In the genomic region with DNA sequence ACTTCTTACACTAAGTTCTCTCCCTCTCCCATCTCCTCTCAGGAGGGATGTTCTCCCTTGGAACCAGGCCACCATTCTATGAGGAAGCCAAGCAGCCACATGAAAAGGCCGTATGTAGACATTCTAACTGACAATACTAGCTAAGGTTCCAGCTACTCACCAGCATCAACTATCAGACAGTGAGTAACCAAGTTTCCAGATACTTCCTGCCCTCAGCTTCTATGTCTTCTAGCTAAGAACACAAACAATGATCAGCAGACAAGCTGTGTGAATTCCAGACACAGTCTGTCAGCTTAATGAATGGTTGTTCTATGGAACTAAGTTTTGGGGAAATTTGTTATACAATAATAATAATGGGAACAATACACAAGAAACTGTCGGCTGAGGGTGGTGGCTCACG, we compare ENCODE assay signal across 20 cellular contexts. TPM values are rescaled to one million over a fixed set of nuclear protein-coding genes. Genes with fewer than 3 reads are reported as not detected.
A peak's percentile ranks its signal among the peaks of the same experiment; 100 is the strongest.
DNase-seq lines count a peak whose midpoint lies in the region; ATAC-seq and TF ChIP-seq lines count a peak whose summit lies in the region.
"Had no signal": no experiment of that assay in that cellular context is flagged by ENCODE, and none has a peak within 500 bp of the region (broad histone marks: within the 10 kb centered on the region; RNA-seq: fewer than 3 reads in every experiment).

No MANE protein-coding gene starts in this region.

- H3K9me3 Mint-ChIP-seq in chondrocyte (ENCODE audit: low read depth) = peaks cover 2% of the 10 kb centered on the region
- H3K9me3 Mint-ChIP-seq in type B pancreatic cell = no peaks in the 10 kb centered on the region
- H3K9me3 Mint-ChIP-seq: activated naive CD4-positive, alpha-beta T cell treated with anti-CD3 and anti-CD28 coated beads for 36 hours; CD4-positive, alpha-beta T cell; effector memory CD8-positive, alpha-beta T cell had no signal

- H3K4me1 Mint-ChIP-seq in chondrocyte (ENCODE audit: low read depth) (peaks cover 8% of the 10 kb centered on the region), type B pancreatic cell (ENCODE audit: unreplicated experiment) (no peaks in the 10 kb centered on the region)

- no peaks in the 10 kb centered on the region for H3K27me3 ChIP-seq in kidney epithelial cell (ENCODE audit: control insufficient read depth, insufficient read depth, low read length)
- H3K27me3 ChIP-seq: thyroid gland had no signal

- DNase-seq in HT1080 (ENCODE audit: low read depth) (peak; percentile 22), chondrocyte (ENCODE audit: low spot score) (no peak), kidney epithelial cell (ENCODE audit: low read depth) (peak; percentile 29), type B pancreatic cell (ENCODE audit: extremely low spot score, unreplicated experiment) (peak; percentile 2), 8988T (no peak), middle frontal gyrus (ENCODE audit: extremely low spot score, low spot score) (no peak)
- DNase-seq: activated CD4-positive, alpha-beta T cell treated with anti-CD3 and anti-CD28 coated beads, Interleukin-2, amount 50 U/mL, for 1 hour; activated naive CD4-positive, alpha-beta T cell treated with anti-CD3 and anti-CD28 coated beads for 36 hours; activated T-cell treated with anti-CD3 and anti-CD28 coated beads for 4 hours; CD4-positive, alpha-beta T cell; DMS79 treated with DMSO at 0.1 percent for 48 hours; effector memory CD8-positive, alpha-beta T cell; glutamatergic neuron; islet precursor cell; midbrain; NCI-H1092 treated with DMSO at 0.1 percent for 48 hours; occipital lobe; thyroid gland had no signal

- H3K36me3 Mint-ChIP-seq in chondrocyte (ENCODE audit: low read depth) (peaks cover 9% of the 10 kb centered on the region), type B pancreatic cell (no peaks in the 10 kb centered on the region)

- ATAC-seq in GM21526 (IDR thresholded peaks at IDR 0.05; ENCODE audit: low FRiP score, unreplicated experiment) = no peak
- ATAC-seq: effector memory CD8-positive, alpha-beta T cell; K562 had no signal

- no peak overlapping the region for H3K4me3 Mint-ChIP-seq in chondrocyte (ENCODE audit: unreplicated experiment)
- H3K4me3 Mint-ChIP-seq in type B pancreatic cell = no peak overlapping the region
- H3K4me3 Mint-ChIP-seq: activated naive CD4-positive, alpha-beta T cell treated with anti-CD3 and anti-CD28 coated beads for 36 hours; CD4-positive, alpha-beta T cell; effector memory CD8-positive, alpha-beta T cell had no signal

- H3K27ac Mint-ChIP-seq in chondrocyte (ENCODE audit: unreplicated experiment) (peak overlapping the region; percentile 93), type B pancreatic cell (no peak overlapping the region)
- H3K27ac Mint-ChIP-seq: activated naive CD4-positive, alpha-beta T cell treated with anti-CD3 and anti-CD28 coated beads for 36 hours; CD4-positive, alpha-beta T cell; effector memory CD8-positive, alpha-beta T cell had no signal

- TF ChIP-seq CTCF in chondrocyte (IDR thresholded peaks at IDR 0.05) (no peak), kidney epithelial cell (IDR thresholded peaks at IDR 0.05; ENCODE audit: insufficient read depth, low read length, poor library complexity, severe bottlenecking) (no peak), type B pancreatic cell (conservative IDR thresholded peaks at IDR 0.05) (no peak)

- H3K4me3 ChIP-seq in kidney epithelial cell (ENCODE audit: low read depth, low read length) = no peak overlapping the region
- H3K4me3 ChIP-seq: K562, thyroid gland had no signal

- H3K27me3 Mint-ChIP-seq in chondrocyte (ENCODE audit: low read depth) = no peaks in the 10 kb centered on the region
- no peaks in the 10 kb centered on the region for H3K27me3 Mint-ChIP-seq in type B pancreatic cell
- H3K27me3 Mint-ChIP-seq: CD4-positive, alpha-beta T cell; effector memory CD8-positive, alpha-beta T cell had no signal

- no peaks in the 10 kb centered on the region for H3K36me3 ChIP-seq in kidney epithelial cell (ENCODE audit: control insufficient read depth, insufficient read depth, low read length)
- H3K36me3 ChIP-seq: thyroid gland had no signal

RNA-seq across cellular contexts. Expression of gene SMIM14, which starts 50.8 kb away (rescaled TPM):
- 1.2 and 1.8 TPM in 2 replicates for total RNA-seq in HT1080 (2014; rRNA removed; shearing (Covaris generic))
- 10.0 and 10.3 TPM in 2 replicates for polyA plus RNA-seq in HT1080 (2015; cell fraction: cytosol; rRNA removed)
- 5.0 and 6.0 TPM in 2 replicates for polyA plus RNA-seq in HT1080 (2015; cell fraction: nucleus; rRNA removed)
- total RNA-seq in chondrocyte = 42.6 to 54.2 TPM (median 46.9 TPM) in 3 replicates
- total RNA-seq in kidney epithelial cell = 29.6 and 58.4 TPM in 2 replicates
- 32.0 and 32.1 TPM in 2 replicates for total RNA-seq in type B pancreatic cell (ENCODE audit: low replicate concordance)

Comparison
In these comparisons a context has a peak if more than half of its experiments do, and no peak if none do; other contexts are left out.
1. DNase-seq: peak in HT1080 (single experiment), kidney epithelial cell (single experiment) and type B pancreatic cell (single experiment); none in chondrocyte (single experiment), 8988T (single experiment) and middle frontal gyrus (single experiment).
2. RNA of gene SMIM14, which starts 50.8 kb away (total RNA-seq): 29.6 to 58.4 TPM in kidney epithelial cell, 42.6 to 54.2 TPM in chondrocyte and 32.0 to 32.1 TPM in type B pancreatic cell; 1.2 to 1.8 TPM in HT1080; every median in the first group is over 10 times any median in the second.